Comparison of ENCODE assay signal across 9 cellular contexts in the genomic region with DNA sequence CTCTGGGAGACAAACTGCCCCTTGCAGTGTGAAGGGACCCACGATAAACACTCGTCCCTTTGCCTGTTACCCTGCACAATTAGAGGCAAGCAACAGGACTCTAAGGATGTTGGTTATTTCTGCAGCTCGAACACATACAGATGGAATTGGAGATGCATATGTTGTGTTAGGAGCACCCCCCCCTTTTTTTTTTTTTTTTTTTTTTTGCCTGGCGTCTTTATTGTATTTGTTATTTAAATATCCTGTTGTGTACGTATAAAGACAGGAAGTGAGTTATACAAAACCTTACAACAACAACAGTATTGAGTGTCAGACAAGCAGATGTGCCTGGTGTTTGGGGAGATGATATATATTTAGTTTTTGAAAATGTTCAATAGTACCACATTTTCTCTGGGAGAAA. TPM values are rescaled to one million over a fixed set of nuclear protein-coding genes. Genes with fewer than 3 reads are reported as not detected.
A peak's percentile ranks its signal among the peaks of the same experiment; 100 is the strongest.
DNase-seq lines count a peak whose midpoint lies in the region; ATAC-seq and TF ChIP-seq lines count a peak whose summit lies in the region.
"Had no signal": no experiment of that assay in that cellular context is flagged by ENCODE, and none has a peak within 500 bp of the region (broad histone marks: within the 10 kb centered on the region; RNA-seq: fewer than 3 reads in every experiment).

No MANE protein-coding gene starts in this region.

- 16 to 24% methylated on average over 5 of the region's 5 CpGs for WGBS in GM23248 (ENCODE audit: low coverage in 1 of 2, low lambda C conversion rate in 2 of 2, missing lambda C conversion rate in 2 of 2), 2 experiments
- WGBS in sigmoid colon, 2 donors: 54 to 60% methylated on average over 5 of the region's 5 CpGs

- in situ Hi-C loops in GM23248 (cut with MboI): no loop called here
- in situ Hi-C loops in GM13976 (cut with MboI; ENCODE audit: low sequenced_read_pairs, unreplicated experiment): no loop called here

- H3K79me2 ChIP-seq in GM23248 (ENCODE audit: insufficient read depth) (no peaks in the 10 kb centered on the region), fibroblast of lung (ENCODE audit: control insufficient read depth, insufficient read depth, low read length) (no peaks in the 10 kb centered on the region)

- peak overlapping the region; percentile 98 for H2AFZ ChIP-seq in GM23248
- H2AFZ ChIP-seq in fibroblast of lung (ENCODE audit: low read length): peak overlapping the region; percentile 63

- TF ChIP-seq EP300 in sigmoid colon (IDR thresholded peaks at IDR 0.05): no peak

- H3K27ac ChIP-seq in GM23248 (peak overlapping the region; percentile 58), fibroblast of lung (ENCODE audit: insufficient read depth, low read length) (peak overlapping the region; percentile 37), sigmoid colon (peak overlapping the region; percentile 51 to 58 (median 54))
- H3K27ac ChIP-seq: KMS-11 had no signal

- peaks cover 4% of the 10 kb centered on the region; the same call in 1 of the 2 replicates for H3K4me1 ChIP-seq in GM23248 (ENCODE audit: insufficient read depth)
- H3K4me1 ChIP-seq in fibroblast of lung (ENCODE audit: control insufficient read depth, extremely low read depth, insufficient read depth, low read length): no peaks in the 10 kb centered on the region
- no peaks in the 10 kb centered on the region for H3K4me1 ChIP-seq in sigmoid colon

- TF ChIP-seq CTCF in fibroblast of lung (conservative IDR thresholded peaks at IDR 0.05 in 1 of 2, IDR thresholded peaks at IDR 0.05 in 1 of 2; ENCODE audit: low read depth in 1 of 2, low read length in 2 of 2) (no peak), sigmoid colon (IDR thresholded peaks at IDR 0.05) (no peak), GM13976 (IDR thresholded peaks at IDR 0.05; ENCODE audit: borderline replicate concordance, control extremely low read depth, extremely low read depth, insufficient read depth, missing control alignments) (no peak)

- H3F3A ChIP-seq in GM23248 (ENCODE audit: insufficient read depth): 0 out of 2 replicates have a peak, but pooled peaks cover 4% of the 10 kb centered on the region

- DNase-seq in GM23248 (no peak), NCI-H526 (lab: John Stamatoyannopoulos, UW) (peak; percentile 44 to 54), fibroblast of lung (ENCODE audit: low read depth in 2 of 2) (peak in 1 of 2 donors; percentile 14), sigmoid colon (no peak), islet precursor cell (no peak), RPMI8226 (no peak), GM13976 (ENCODE audit: low spot score) (no peak)

- no peaks in the 10 kb centered on the region for H3K9me3 ChIP-seq in GM23248 (ENCODE audit: low read depth)
- H3K9me3 ChIP-seq in fibroblast of lung (ENCODE audit: control insufficient read depth, insufficient read depth, low read depth, low read length): no peaks in the 10 kb centered on the region
- no peaks in the 10 kb centered on the region for H3K9me3 ChIP-seq in sigmoid colon

- intact Hi-C loops in sigmoid colon (cut with DNase I): no loop called here

- ATAC-seq in GM21381 (IDR thresholded peaks at IDR 0.05; ENCODE audit: unreplicated experiment): no peak

- H4K20me1 ChIP-seq in GM23248 (ENCODE audit: insufficient read depth) (no peaks in the 10 kb centered on the region), fibroblast of lung (ENCODE audit: control insufficient read depth, extremely low read depth, insufficient read depth, low read length) (no peaks in the 10 kb centered on the region)

- no peak for TF ChIP-seq POLR2A in sigmoid colon (IDR thresholded peaks at IDR 0.05)

- H3K9ac ChIP-seq in GM23248 (peak overlapping the region; percentile 79), fibroblast of lung (ENCODE audit: insufficient read depth, low read length) (no peak overlapping the region)
- H3K9ac ChIP-seq: KMS-11 had no signal

- H3K4me3 ChIP-seq in GM23248 (peak overlapping the region; percentile 74), fibroblast of lung (replicated peaks in 1 of 4; ENCODE audit: control extremely low read depth in 1 of 4, insufficient read depth in 1 of 4, low read depth in 3 of 4, low read length in 4 of 4) (peak overlapping the region; percentile 32 to 52 (median 34)), sigmoid colon (peak overlapping the region; percentile 4 to 37 (median 24))

- no peaks in the 10 kb centered on the region for H3K27me3 ChIP-seq in GM23248 (replicated peaks; ENCODE audit: insufficient read depth)
- H3K27me3 ChIP-seq in fibroblast of lung (ENCODE audit: control insufficient read depth, insufficient read depth, low read length): no peaks in the 10 kb centered on the region
- H3K27me3 ChIP-seq in sigmoid colon: peaks cover 0 to 4% (median 0%) of the 10 kb centered on the region in 3 donors

- H3K9me2 ChIP-seq in GM23248 (ENCODE audit: insufficient read depth): no peaks in the 10 kb centered on the region

- H3K4me2 ChIP-seq in GM23248 (ENCODE audit: unreplicated experiment) (peak overlapping the region; percentile 96), fibroblast of lung (ENCODE audit: extremely low read depth, insufficient read depth, low read length) (peak overlapping the region; percentile 73)
- H3K4me2 ChIP-seq: KMS-11 had no signal

- H3K36me3 ChIP-seq in GM23248 (ENCODE audit: low read depth) (no peaks in the 10 kb centered on the region), fibroblast of lung (ENCODE audit: control insufficient read depth, insufficient read depth, low read length) (no peaks in the 10 kb centered on the region), sigmoid colon (no peaks in the 10 kb centered on the region)

RNA-seq across cellular contexts. Expression of a gene that starts 23.0 kb away (rescaled TPM):
- total RNA-seq in GM23248 (2014; rRNA removed; shearing (Covaris generic)): 18.0 and 29.4 TPM in 2 replicates
- polyA plus RNA-seq in GM23248 (2016; fragmentation: Nextera tagmentation; extraction: Ambion mirVana): 16.1 and 17.8 TPM in 2 replicates
- 28.0 and 32.7 TPM in 2 replicates for total RNA-seq in fibroblast of lung
- 7.9 and 12.0 TPM in 2 replicates for polyA plus RNA-seq in fibroblast of lung
- polyA plus RNA-seq in fibroblast of lung (2012): 12.1 and 15.4 TPM in 2 replicates
- 12.6 and 13.6 TPM in 2 replicates for polyA minus RNA-seq in fibroblast of lung (ENCODE audit: low replicate concordance)
- 10 to 100 TPM; 24.3 to 29.9 (median 26.9) TPM for total RNA-seq in sigmoid colon
- polyA plus RNA-seq in sigmoid colon: 1 to 10 TPM; 2.1 to 6.1 (median 2.4) TPM

Comparison
In these comparisons a context has a peak if more than half of its experiments do, and no peak if none do; other contexts are left out.
1. DNase-seq: peak in NCI-H526 (2 of 2); none in GM23248 (single experiment), sigmoid colon (single experiment), islet precursor cell (single experiment), RPMI8226 (single experiment) and GM13976 (single experiment).
2. Peak in every context shown above with its lines, with median percentiles within 50 percentile points of each other: H3K27ac ChIP-seq and H3K4me3 ChIP-seq.